ENCODE assay signal across 20 cellular contexts in genomic region chr17:46046957-46047356, GRCh38. TPM values are rescaled to one million over a fixed set of nuclear protein-coding genes. Genes with fewer than 3 reads are reported as not detected.
DNase-seq lines count a peak whose midpoint lies in the region; ATAC-seq, FAIRE-seq and TF ChIP-seq lines count a peak whose summit lies in the region.
"Had no signal": no experiment of that assay in that cellular context is flagged by ENCODE, and none has a peak within 500 bp of the region (broad histone marks: within the 10 kb centered on the region; RNA-seq: fewer than 3 reads in every experiment).

No MANE protein-coding gene starts in this region.

- no peak overlapping the region for H2BK20ac ChIP-seq in IMR-90 (ENCODE audit: low read depth, low read length)

- peaks cover 31% of the 10 kb centered on the region for H3K4me1 Mint-ChIP-seq in nephron
- peaks cover 27 to 37% (median 32%) of the 10 kb centered on the region in 3 donors for H3K4me1 Mint-ChIP-seq in CD8-positive, alpha-beta memory T cell

- no CpG with 5 or more reads among the region's 1 CpG for WGBS in IMR-90 (ENCODE audit: extremely low coverage in 2 of 2, insufficient read length in 1 of 2), 2 experiments

- no peak overlapping the region for H3K56ac ChIP-seq in IMR-90 (ENCODE audit: extremely low read depth, insufficient read depth, low read length)

- H3K4me1 ChIP-seq in IMR-90 (ENCODE audit: control insufficient read depth, insufficient read depth, low read length) (no peaks in the 10 kb centered on the region; the same call in 1 of the 2 replicates), endothelial cell of umbilical vein (ENCODE audit: control insufficient read depth, extremely low read depth, insufficient read depth, low read length) (peaks cover 9% of the 10 kb centered on the region)
- no peaks in the 10 kb centered on the region for H3K4me1 ChIP-seq in effector memory CD4-positive, alpha-beta T cell (ENCODE audit: control insufficient read depth, insufficient read depth, low read length, poor library complexity, severe bottlenecking)
- no peaks in the 10 kb centered on the region for H3K4me1 ChIP-seq in CD8-positive, alpha-beta memory T cell (ENCODE audit: insufficient read depth, low read length)
- H3K4me1 ChIP-seq: BLaER1 treated with 17β-estradiol and CSF1 and Interleukin-3, amounts not matched to agents 10 nM and 100 nM; foreskin keratinocyte had no signal

- H3K27me3 ChIP-seq in IMR-90 (ENCODE audit: control insufficient read depth, insufficient read depth, low read length), result no peaks in the 10 kb centered on the region
- H3K27me3 ChIP-seq in endothelial cell of umbilical vein (ENCODE audit: control insufficient read depth in 2 of 2, insufficient read depth in 2 of 2, low read length in 2 of 2), result no peaks in the 10 kb centered on the region
- H3K27me3 ChIP-seq in effector memory CD4-positive, alpha-beta T cell (replicated peaks; ENCODE audit: control insufficient read depth, insufficient read depth, low read length, poor library complexity, severe bottlenecking), result no peaks in the 10 kb centered on the region
- H3K27me3 ChIP-seq in CD8-positive, alpha-beta memory T cell (ENCODE audit: insufficient read depth, low read length, poor library complexity, severe bottlenecking), result no peaks in the 10 kb centered on the region
- H3K27me3 ChIP-seq: ascending aorta; BLaER1 treated with 17β-estradiol and CSF1 and Interleukin-3, amounts not matched to agents 10 nM and 100 nM; foreskin keratinocyte had no signal

- H3K18ac ChIP-seq in IMR-90 (ENCODE audit: low read depth, low read length), result no peak overlapping the region

- DNase-seq in AG10803 (ENCODE audit: low read depth) (peak; percentile 25), IMR-90 (peak; percentile 24), endothelial cell of umbilical vein (ENCODE audit: low read depth, low spot score) (peak; percentile 72)
- DNase-seq in effector memory CD4-positive, alpha-beta T cell, result no peak
- no peak for DNase-seq in CD8-positive, alpha-beta memory T cell
- DNase-seq: activated CD4-positive, alpha-beta T cell treated with anti-CD3 and anti-CD28 coated beads, Interleukin-2, amount 50 U/mL, for 48 hours; foreskin keratinocyte; H7; NCI-H226; SK-N-SH; stimulated activated naive CD4-positive, alpha-beta T cell had no signal

- H2BK120ac ChIP-seq in IMR-90 (ENCODE audit: low read depth, low read length), result no peak overlapping the region

- peak overlapping the region in 2 of 3 experiments; percentile 35 to 44 for H3K27ac Mint-ChIP-seq in nephron
- H3K27ac Mint-ChIP-seq in CD8-positive, alpha-beta memory T cell, result no peak overlapping the region
- H3K27ac Mint-ChIP-seq: activated T-helper 1 cell treated with anti-CD3 and anti-CD28 coated beads, Interleukin-12 subunit alpha, Interleukin-12 subunit beta, Interleukin-2, Interleukin-4 antibody, amounts not matched to agents 30 ng/mL and 10 ng/mL and 1 ng/mL, durations not matched to agents 14 hours and 24 hours and 36 hours had no signal

- H2AK5ac ChIP-seq in IMR-90 (ENCODE audit: low read depth, low read length), result no peak overlapping the region

- H3K4me2 ChIP-seq in IMR-90 (ENCODE audit: low read depth, low read length), result no peak overlapping the region
- H3K4me2 ChIP-seq in endothelial cell of umbilical vein (ENCODE audit: insufficient read depth, low read length), result no peak overlapping the region
- H3K4me2 ChIP-seq: BLaER1 treated with 17β-estradiol and CSF1 and Interleukin-3, amounts not matched to agents 10 nM and 100 nM; SK-N-SH had no signal

- BruUV-seq in IMR-90 (replicated peaks; lab: Mats Ljungman, UMichigan), result no TSS peak
- BruUV-seq in endothelial cell of umbilical vein (replicated peaks; lab: Mats Ljungman, UMichigan), result no TSS peak

- no peaks in the 10 kb centered on the region for H3K9me3 Mint-ChIP-seq in nephron
- no peaks in the 10 kb centered on the region for H3K9me3 Mint-ChIP-seq in CD8-positive, alpha-beta memory T cell
- H3K9me3 Mint-ChIP-seq: activated T-helper 1 cell treated with anti-CD3 and anti-CD28 coated beads, Interleukin-12 subunit alpha, Interleukin-12 subunit beta, Interleukin-2, Interleukin-4 antibody, amounts not matched to agents 30 ng/mL and 10 ng/mL and 1 ng/mL, durations not matched to agents 14 hours and 24 hours and 36 hours had no signal

- no peak overlapping the region for H4K5ac ChIP-seq in IMR-90 (ENCODE audit: low read depth, low read length)

- no peak overlapping the region for H4K8ac ChIP-seq in IMR-90 (ENCODE audit: low read depth in 2 of 2, low read length in 2 of 2)

- H3K9ac ChIP-seq in IMR-90 (ENCODE audit: low read depth, low read length), result no peak overlapping the region
- H3K9ac ChIP-seq in endothelial cell of umbilical vein (replicated peaks; ENCODE audit: extremely low read depth, insufficient read depth, low read length), result no peak overlapping the region
- H3K9ac ChIP-seq: BLaER1 treated with 17β-estradiol and CSF1 and Interleukin-3, amounts not matched to agents 10 nM and 100 nM; SK-N-SH had no signal

- no peak overlapping the region for H3K27ac ChIP-seq in IMR-90 (ENCODE audit: insufficient read depth, low read length)
- no peak overlapping the region for H3K27ac ChIP-seq in endothelial cell of umbilical vein (ENCODE audit: insufficient read depth, low read depth, low read length)
- no peak overlapping the region for H3K27ac ChIP-seq in effector memory CD4-positive, alpha-beta T cell (ENCODE audit: insufficient read depth, low read length, poor library complexity, severe bottlenecking)
- H3K27ac ChIP-seq in CD8-positive, alpha-beta memory T cell (ENCODE audit: low read depth, low read length), result no peak overlapping the region
- H3K27ac ChIP-seq: ascending aorta; BLaER1 treated with 17β-estradiol and CSF1 and Interleukin-3, amounts not matched to agents 10 nM and 100 nM; foreskin keratinocyte had no signal

- no peak overlapping the region for H3K23ac ChIP-seq in IMR-90 (ENCODE audit: low read depth, low read length)

- H3K79me2 ChIP-seq in endothelial cell of umbilical vein (ENCODE audit: control insufficient read depth, insufficient read depth, low read length), result peaks cover 7% of the 10 kb centered on the region

- H3K36me3 Mint-ChIP-seq in nephron (ENCODE audit: low read depth), result peaks cover 75% of the 10 kb centered on the region
- H3K36me3 Mint-ChIP-seq in CD8-positive, alpha-beta memory T cell, result peaks cover 0 to 90% (median 7%) of the 10 kb centered on the region in 3 donors

- in situ Hi-C loops in IMR-90 (cut with MboI; ENCODE audit: low sequenced_read_pairs), result no loop called here

- H2BK5ac ChIP-seq in IMR-90 (ENCODE audit: low read depth, low read length, poor library complexity, severe bottlenecking), result no peak overlapping the region

- no peak overlapping the region for H2BK15ac ChIP-seq in IMR-90 (ENCODE audit: low read depth, low read length)

- POLR2A ChIA-PET in IMR-90 (lab: Charles Lee; ENCODE audit: unreplicated experiment) (no interaction called here), endothelial cell of umbilical vein (lab: Charles Lee) (no interaction called here)
- POLR2A ChIA-PET in CD8-positive, alpha-beta memory T cell (lab: Charles Lee), result interaction anchor here (0.6 kb wide), 1 partner anchor 17 kb away, joined by 3 read pairs; no protein-coding TSS in a partner anchor

- CTCF ChIA-PET in IMR-90 (lab: Yijun Ruan, JAX) (interaction anchor here (0.6 to 1.2 kb wide), 2 partner anchors 146 to 165 kb away, joined by 3 read pairs; no protein-coding TSS in a partner anchor), endothelial cell of umbilical vein (lab: Charles Lee) (interaction anchor here (0.6 to 3.7 kb wide), 7 partner anchors 10 to 165 kb away, joined by 3 to 131 read pairs (median 4); partner anchors contain the start of gene KANSL1)
- CTCF ChIA-PET in CD8-positive, alpha-beta memory T cell (lab: Charles Lee), result interaction anchor here (0.7 to 3.9 kb wide), 4 partner anchors 10 to 166 kb away, joined by 3 to 37 read pairs (median 8); no protein-coding TSS in a partner anchor

- peaks cover 40% of the 10 kb centered on the region for H3K36me3 ChIP-seq in IMR-90 (ENCODE audit: control insufficient read depth, insufficient read depth, low read length)
- H3K36me3 ChIP-seq in endothelial cell of umbilical vein (ENCODE audit: control insufficient read depth in 2 of 2, extremely low read depth in 1 of 2, insufficient read depth in 2 of 2, low read length in 2 of 2), result peaks cover 10 to 18% of the 10 kb centered on the region in 2 experiments
- peaks cover 69% of the 10 kb centered on the region for H3K36me3 ChIP-seq in effector memory CD4-positive, alpha-beta T cell (ENCODE audit: control insufficient read depth, insufficient read depth, low read length)
- H3K36me3 ChIP-seq in CD8-positive, alpha-beta memory T cell (ENCODE audit: insufficient read depth, low read length), result peaks cover 27% of the 10 kb centered on the region

- H3K9me3 ChIP-seq in IMR-90 (ENCODE audit: control insufficient read depth, insufficient read depth, low read length) (no peaks in the 10 kb centered on the region), endothelial cell of umbilical vein (replicated peaks; ENCODE audit: control insufficient read depth, insufficient read depth, low read length) (no peaks in the 10 kb centered on the region)
- no peaks in the 10 kb centered on the region for H3K9me3 ChIP-seq in effector memory CD4-positive, alpha-beta T cell (ENCODE audit: control insufficient read depth, low read length)
- H3K9me3 ChIP-seq in CD8-positive, alpha-beta memory T cell (ENCODE audit: low read length), result no peaks in the 10 kb centered on the region
- H3K9me3 ChIP-seq: ascending aorta; BLaER1 treated with 17β-estradiol and CSF1 and Interleukin-3, amounts not matched to agents 10 nM and 100 nM; SK-N-SH had no signal

- no peak overlapping the region for H3K4me3 Mint-ChIP-seq in nephron
- no peak overlapping the region for H3K4me3 Mint-ChIP-seq in CD8-positive, alpha-beta memory T cell
- H3K4me3 Mint-ChIP-seq: activated T-helper 1 cell treated with anti-CD3 and anti-CD28 coated beads, Interleukin-12 subunit alpha, Interleukin-12 subunit beta, Interleukin-2, Interleukin-4 antibody, amounts not matched to agents 30 ng/mL and 10 ng/mL and 1 ng/mL, durations not matched to agents 14 hours and 24 hours and 36 hours had no signal

- H3K4me3 ChIP-seq in AG10803 (ENCODE audit: low read length), result no peak overlapping the region
- no peak overlapping the region for H3K4me3 ChIP-seq in IMR-90 (ENCODE audit: insufficient read depth, low read depth, low read length)
- H3K4me3 ChIP-seq in endothelial cell of umbilical vein (replicated peaks in 1 of 3; ENCODE audit: insufficient read depth in 1 of 3, low read depth in 1 of 3, low read length in 3 of 3), result no peak overlapping the region
- no peak overlapping the region for H3K4me3 ChIP-seq in effector memory CD4-positive, alpha-beta T cell (ENCODE audit: insufficient read depth, low read depth, low read length, poor library complexity, severe bottlenecking)
- no peak overlapping the region for H3K4me3 ChIP-seq in CD8-positive, alpha-beta memory T cell (ENCODE audit: low read length)
- H3K4me3 ChIP-seq: ascending aorta; BLaER1 treated with 17β-estradiol and CSF1 and Interleukin-3, amounts not matched to agents 10 nM and 100 nM; skin epidermis had no signal

- TF ChIP-seq CTCF in AG10803 (conservative IDR thresholded peaks at IDR 0.05; ENCODE audit: low read length) (no peak), IMR-90 (conservative IDR thresholded peaks at IDR 0.05; ENCODE audit: low read depth, low read length) (no peak), endothelial cell of umbilical vein (IDR thresholded peaks at IDR 0.05; ENCODE audit: extremely low read depth in 1 of 2, insufficient read depth in 1 of 2, low read depth in 1 of 2, low read length in 2 of 2) (no peak), nephron (IDR thresholded peaks at IDR 0.05; ENCODE audit: unreplicated experiment in 3 of 3) (peak in 1 of 3 experiments; percentile 15)

- no peak for TF ChIP-seq RAD21 in IMR-90 (IDR thresholded peaks at IDR 0.05; ENCODE audit: low read length)

- peak; percentile 63 for FAIRE-seq in endothelial cell of umbilical vein (lab: Jason Lieb, UNC)
- FAIRE-seq: GM12891 had no signal

- peaks cover 35% of the 10 kb centered on the region for H4K20me1 ChIP-seq in IMR-90 (ENCODE audit: insufficient read depth, low read length)
- H4K20me1 ChIP-seq in endothelial cell of umbilical vein (replicated peaks; ENCODE audit: control insufficient read depth, extremely low read depth, insufficient read depth, low read length), result no peaks in the 10 kb centered on the region

- TF ChIP-seq POLR2A in IMR-90 (IDR thresholded peaks at IDR 0.05; ENCODE audit: low read depth, low read length), result no peak
- no peak for TF ChIP-seq POLR2A in endothelial cell of umbilical vein (IDR thresholded peaks at IDR 0.05; ENCODE audit: low read depth, low read length)

- H3K9me1 ChIP-seq in IMR-90 (ENCODE audit: insufficient read depth, low read length), result no peaks in the 10 kb centered on the region; the same call in 1 of the 2 replicates
- H3K9me1 ChIP-seq in endothelial cell of umbilical vein (replicated peaks; ENCODE audit: control insufficient read depth, extremely low read depth, insufficient read depth, low read length), result no peaks in the 10 kb centered on the region

- no peak overlapping the region for H3K14ac ChIP-seq in IMR-90 (replicated peaks; ENCODE audit: low read depth, low read length)

- H3K79me1 ChIP-seq in IMR-90 (ENCODE audit: low read depth in 1 of 2, low read length in 2 of 2), result peaks cover 30 to 61% of the 10 kb centered on the region in 2 experiments

- H4K91ac ChIP-seq in IMR-90 (ENCODE audit: insufficient read depth, low read depth, low read length), result no peak overlapping the region

- H3K4ac ChIP-seq in IMR-90 (ENCODE audit: low read depth, low read length), result no peak overlapping the region

- intact Hi-C loops in IMR-90 (cut with micrococcal nuclease) (loop anchor here (10.0 kb wide), 1 partner anchor 48 kb away; no protein-coding TSS in a partner anchor), endothelial cell of umbilical vein (cut with micrococcal nuclease) (no loop called here)

- H2AFZ ChIP-seq in IMR-90 (replicated peaks; ENCODE audit: low read length, poor library complexity), result no peak overlapping the region
- H2AFZ ChIP-seq in endothelial cell of umbilical vein (ENCODE audit: low read depth, low read length), result no peak overlapping the region

- H2AK9ac ChIP-seq in IMR-90 (replicated peaks; ENCODE audit: low read depth, low read length, poor library complexity), result no peak overlapping the region

- no peak for ATAC-seq in IMR-90 (ENCODE audit: low read depth)
- no peak for ATAC-seq in GM18909 (IDR thresholded peaks at IDR 0.05; ENCODE audit: poor library complexity, unreplicated experiment)
- ATAC-seq in HG03025 (IDR thresholded peaks at IDR 0.05; ENCODE audit: low FRiP score, unreplicated experiment), result no peak
- ATAC-seq: foreskin keratinocyte had no signal

- no peaks in the 10 kb centered on the region for H3K27me3 Mint-ChIP-seq in nephron (ENCODE audit: low read depth)
- peaks cover 0 to 2% of the 10 kb centered on the region in 2 donors for H3K27me3 Mint-ChIP-seq in CD8-positive, alpha-beta memory T cell

- dilution Hi-C loops in IMR-90 (cut with HindIII; ENCODE audit: low sequenced_read_pairs, unreplicated experiment), result no loop called here
- dilution Hi-C loops in endothelial cell of umbilical vein (cut with MboI; ENCODE audit: extremely low pct_ligation_motif_present, low sequenced_read_pairs), result no loop called here

RNA-seq across cellular contexts. Expression of gene STH, which starts 47.9 kb away (rescaled TPM):
- not detected in 2 replicates for total RNA-seq in IMR-90 (2012; rRNA removed)
- not detected in 2 replicates for polyA plus RNA-seq in IMR-90 (2012; rRNA removed)
- polyA plus RNA-seq in IMR-90 (2012; cell fraction: cytosol; rRNA removed), result not detected in 2 replicates
- polyA plus RNA-seq in IMR-90 (2012; cell fraction: nucleus; rRNA removed; ENCODE audit: low replicate concordance), result not detected in 2 replicates
- not detected in 2 replicates for total RNA-seq in endothelial cell of umbilical vein
- not detected in 2 replicates for polyA plus RNA-seq in endothelial cell of umbilical vein
- polyA plus RNA-seq in endothelial cell of umbilical vein (2011; cell fraction: cytosol; rRNA removed), result not detected in 2 replicates
- polyA plus RNA-seq in endothelial cell of umbilical vein (2011; cell fraction: nucleus; rRNA removed), result not detected in 2 replicates
- not detected in 2 replicates for polyA plus RNA-seq in endothelial cell of umbilical vein (2012)
- not detected in 2 replicates for polyA minus RNA-seq in endothelial cell of umbilical vein
- not detected for polyA minus RNA-seq in endothelial cell of umbilical vein (2011; cell fraction: cytosol; rRNA and poly(A)+ RNA removed)
- polyA minus RNA-seq in endothelial cell of umbilical vein (2011; cell fraction: nucleus; rRNA and poly(A)+ RNA removed), result not detected in 2 replicates
- not detected for total RNA-seq in CD8-positive, alpha-beta memory T cell
- not detected for polyA plus RNA-seq in CD8-positive, alpha-beta memory T cell
- total RNA-seq: activated T-helper 1 cell treated with anti-CD3 and anti-CD28 coated beads, Interleukin-12 subunit alpha, Interleukin-12 subunit beta, Interleukin-2, Interleukin-4 antibody, amounts not matched to agents 30 ng/mL and 10 ng/mL and 1 ng/mL, durations not matched to agents 14 hours and 24 hours and 36 hours; ascending aorta; foreskin keratinocyte; H7; mesenteric fat pad had no signal
- polyA plus RNA-seq: foreskin keratinocyte, SK-N-SH had no signal

Comparison
In these comparisons a context has a peak if more than half of its experiments do, and no peak if none do; other contexts are left out.
1. DNase-seq: peak in AG10803 (single experiment), IMR-90 (single experiment) and endothelial cell of umbilical vein (single experiment); none in effector memory CD4-positive, alpha-beta T cell (0 of 3) and CD8-positive, alpha-beta memory T cell (0 of 5).
2. H3K27ac Mint-ChIP-seq: peak in nephron (2 of 3); none in CD8-positive, alpha-beta memory T cell (0 of 8).